ENCODE assay signal across 1 cellular context in genomic region chr11:113249491-113249763, GRCh38.
TF ChIP-seq lines count a peak whose summit lies in the region.

No MANE protein-coding gene starts in this region.

TF ChIP-seq in SK-N-SH treated with all-trans-retinoic acid at 6 μM for 48 hours, 23 proteins besides CTCF, POLR2A, EP300 and RAD21 (continued from another document):
- TF ChIP-seq TSHZ2 (CRISPR knock-in tag; IDR thresholded peaks at IDR 0.05) (no peak), ZC3H10 (CRISPR knock-in tag; IDR thresholded peaks at IDR 0.05) (no peak), PATZ1 (CRISPR knock-in tag; IDR thresholded peaks at IDR 0.05; ENCODE audit: borderline replicate concordance) (no peak), BACH2 (CRISPR knock-in tag; IDR thresholded peaks at IDR 0.05; ENCODE audit: borderline replicate concordance) (no peak), OSR1 (CRISPR knock-in tag; IDR thresholded peaks at IDR 0.05) (no peak), TOX (CRISPR knock-in tag; IDR thresholded peaks at IDR 0.05; ENCODE audit: borderline replicate concordance) (no peak), ZFP30 (CRISPR knock-in tag; IDR thresholded peaks at IDR 0.05) (no peak), ZFP3 (CRISPR knock-in tag; IDR thresholded peaks at IDR 0.05) (no peak)
